ENCODE assay signal across 8 cellular contexts in the genomic region with DNA sequence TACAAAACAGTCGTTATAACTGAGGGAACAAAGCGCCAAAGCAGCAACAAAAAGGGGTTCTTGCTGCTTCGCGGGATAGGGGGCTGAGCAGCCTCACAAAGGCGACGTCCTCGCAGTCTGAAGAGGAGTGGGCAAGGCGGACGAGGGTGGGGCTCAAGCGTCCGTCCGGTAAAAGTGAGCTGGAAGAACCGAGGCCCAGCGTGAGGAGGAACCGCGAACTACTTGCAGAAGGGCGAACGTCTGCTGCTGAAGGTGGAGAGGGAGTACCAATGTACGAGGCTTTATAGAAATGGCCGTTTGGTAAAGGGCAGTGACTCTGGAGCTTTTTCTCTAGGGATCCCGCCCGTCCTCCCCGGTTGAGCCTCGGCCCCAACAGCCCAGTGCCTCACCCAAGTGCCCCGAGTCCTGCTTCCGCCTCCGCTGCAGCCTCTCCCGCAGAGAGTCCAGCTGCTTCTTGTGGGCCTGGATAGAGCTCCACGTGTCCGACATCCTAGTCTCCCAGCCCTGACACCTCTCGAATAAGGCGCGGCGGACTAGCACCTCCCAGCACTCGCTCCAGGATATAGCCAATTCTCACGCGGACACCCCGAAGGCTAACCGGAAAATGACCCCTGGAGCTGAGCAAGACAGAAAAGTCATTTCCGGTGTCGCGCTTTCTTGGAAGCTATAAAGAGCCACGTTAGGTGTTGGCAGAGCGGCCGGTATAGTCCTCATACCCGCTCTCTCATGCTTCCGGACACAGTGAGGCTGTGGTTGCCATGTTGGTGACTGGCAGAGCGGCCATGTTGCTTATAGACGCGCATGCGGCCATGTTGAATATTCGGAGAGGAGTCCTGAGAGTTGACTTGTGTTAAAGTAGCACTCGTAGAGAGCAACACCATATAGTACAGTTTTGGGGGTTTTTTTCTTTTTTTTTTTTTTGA. TPM values are rescaled to one million over a fixed set of nuclear protein-coding genes. Genes with fewer than 3 reads are reported as not detected.
DNase-seq lines count a peak whose midpoint lies in the region; ATAC-seq and TF ChIP-seq lines count a peak whose summit lies in the region.

A gene (minus strand): TSS at position 606 of the 923 bp plus-strand sequence. CDS start 117 bp downstream, at position 489.

- no peaks in the 10 kb centered on the region for H3K27me3 ChIP-seq in hepatocyte

- no peaks in the 10 kb centered on the region for H3K9me2 ChIP-seq in hepatocyte (replicated peaks; ENCODE audit: insufficient read depth)

- peak within 1 kb of the TSS; percentile 73 for H2AFZ ChIP-seq in hepatocyte

- no peaks in the 10 kb centered on the region for H3K9me3 ChIP-seq in hepatocyte (ENCODE audit: low read depth)

- H3K27ac ChIP-seq in hepatocyte, result peak within 1 kb of the TSS; percentile 72

- H3K79me2 ChIP-seq in hepatocyte, result peaks cover 46% of the 10 kb centered on the region

- peaks cover 4% of the 10 kb centered on the region for H3K4me1 ChIP-seq in hepatocyte (ENCODE audit: insufficient read depth)

- H3K4me2 ChIP-seq in hepatocyte, result peak within 1 kb of the TSS; percentile 78

- H3K4me3 ChIP-seq in hepatocyte, result peak within 1 kb of the TSS; percentile 45

- ATAC-seq in GM18508 (IDR thresholded peaks at IDR 0.05; ENCODE audit: insufficient read depth, unreplicated experiment), result peak; percentile 97
- peak; percentile 96 for ATAC-seq in HG03025 (IDR thresholded peaks at IDR 0.05; ENCODE audit: low FRiP score, unreplicated experiment)

- H3K36me3 ChIP-seq in hepatocyte (replicated peaks; ENCODE audit: insufficient read depth, low read depth), result no peaks in the 10 kb centered on the region

- TF ChIP-seq CTCF in hepatocyte (IDR thresholded peaks at IDR 0.05; ENCODE audit: poor library complexity), result no peak

- no peaks in the 10 kb centered on the region for H4K20me1 ChIP-seq in hepatocyte (ENCODE audit: insufficient read depth, poor library complexity, severe bottlenecking)

- whole genome bisulfite sequencing in hepatocyte (ENCODE audit: low lambda C conversion rate, missing lambda C conversion rate), result under 1% methylated on average over 53 of the region's 53 CpGs

- DNase-seq in NCI-H2081 (lab: John Stamatoyannopoulos, UW) (peak; percentile 97 to 99), T1000 (lab: John Stamatoyannopoulos, UW) (peak; percentile 90), astrocyte of the hippocampus (ENCODE audit: low read depth, low spot score) (peak; percentile 99), hepatocyte (ENCODE audit: low spot score) (peak; percentile 98), renal cortical epithelial cell (ENCODE audit: low read depth) (peak; percentile 99), cortex of kidney (lab: John Stamatoyannopoulos, UW) (no peak)

RNA-seq across cellular contexts. Expression of the gene that starts here (rescaled TPM):
- 31.9 and 44.1 TPM in 2 replicates for total RNA-seq in hepatocyte
- polyA plus RNA-seq in hepatocyte, result 31.9 and 39.0 TPM in 2 replicates
- total RNA-seq in renal cortical epithelial cell, result 51.3 and 71.9 TPM in 2 replicates
